2 cellular contexts compared by ENCODE assay signal in the genomic region with DNA sequence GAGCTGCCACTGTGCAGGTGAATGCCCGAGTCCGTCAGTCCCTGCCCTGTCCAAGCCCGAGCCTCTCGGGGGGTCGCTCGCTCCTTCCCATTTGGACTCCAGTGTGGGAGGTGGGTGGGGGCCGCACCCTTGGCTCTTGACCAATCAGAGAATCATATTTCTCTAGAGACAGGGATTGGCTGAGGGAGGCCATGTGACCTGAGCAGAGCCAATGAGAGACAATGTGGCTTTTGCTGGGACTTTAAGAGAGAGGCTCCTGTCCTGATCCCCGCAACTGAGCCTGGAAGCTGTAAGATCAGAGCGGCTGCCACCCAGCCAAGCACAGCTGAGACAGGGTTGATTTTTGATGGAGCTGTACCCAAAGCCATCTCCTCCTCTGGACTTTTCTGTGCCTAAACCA.
TF ChIP-seq lines count a peak whose summit lies in the region.

No MANE protein-coding gene starts in this region.

TF ChIP-seq in HCT116, 20 proteins besides CTCF, POLR2A, EP300 and RAD21:
- TF ChIP-seq SP1 (IDR thresholded peaks at IDR 0.05; ENCODE audit: low read depth) (no peak), ZNF274 (IDR thresholded peaks at IDR 0.05; ENCODE audit: low read depth, low read length) (no peak), TCF7L2 (IDR thresholded peaks at IDR 0.05; ENCODE audit: borderline replicate concordance, extremely low read depth, insufficient read depth, insufficient read length) (no peak), ELF1 (IDR thresholded peaks at IDR 0.05; ENCODE audit: borderline replicate concordance, low read depth) (no peak), SRF (IDR thresholded peaks at IDR 0.05; ENCODE audit: low read depth) (no peak), CEBPB (IDR thresholded peaks at IDR 0.05; ENCODE audit: low read depth) (no peak), EZH2 (IDR thresholded peaks at IDR 0.05) (no peak), FOSL1 (IDR thresholded peaks at IDR 0.05; ENCODE audit: low read depth) (no peak), YY1 (IDR thresholded peaks at IDR 0.05; ENCODE audit: extremely low read depth, insufficient replicate concordance, low read depth, low read length) (no peak)
- TF ChIP-seq, protein P1, sequence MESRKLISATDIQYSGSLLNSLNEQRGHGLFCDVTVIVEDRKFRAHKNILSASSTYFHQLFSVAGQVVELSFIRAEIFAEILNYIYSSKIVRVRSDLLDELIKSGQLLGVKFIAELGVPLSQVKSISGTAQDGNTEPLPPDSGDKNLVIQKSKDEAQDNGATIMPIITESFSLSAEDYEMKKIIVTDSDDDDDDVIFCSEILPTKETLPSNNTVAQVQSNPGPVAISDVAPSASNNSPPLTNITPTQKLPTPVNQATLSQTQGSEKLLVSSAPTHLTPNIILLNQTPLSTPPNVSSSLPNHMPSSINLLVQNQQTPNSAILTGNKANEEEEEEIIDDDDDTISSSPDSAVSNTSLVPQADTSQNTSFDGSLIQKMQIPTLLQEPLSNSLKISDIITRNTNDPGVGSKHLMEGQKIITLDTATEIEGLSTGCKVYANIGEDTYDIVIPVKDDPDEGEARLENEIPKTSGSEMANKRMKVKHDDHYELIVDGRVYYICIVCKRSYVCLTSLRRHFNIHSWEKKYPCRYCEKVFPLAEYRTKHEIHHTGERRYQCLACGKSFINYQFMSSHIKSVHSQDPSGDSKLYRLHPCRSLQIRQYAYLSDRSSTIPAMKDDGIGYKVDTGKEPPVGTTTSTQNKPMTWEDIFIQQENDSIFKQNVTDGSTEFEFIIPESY (IDR thresholded peaks at IDR 0.05; ENCODE audit: extremely low read depth, insufficient replicate concordance, low read length), result no peak
TF ChIP-seq in HCT116: peak in this region for 0.

TF ChIP-seq in SK-N-SH, 30 proteins besides CTCF, POLR2A, EP300 and RAD21:
- TF ChIP-seq NFIC (IDR thresholded peaks at IDR 0.05; ENCODE audit: borderline replicate concordance) (no peak), TCF12 (IDR thresholded peaks at IDR 0.05) (no peak), YY1 (IDR thresholded peaks at IDR 0.05; ENCODE audit: low read depth) (no peak)
- TF ChIP-seq, protein P2, sequence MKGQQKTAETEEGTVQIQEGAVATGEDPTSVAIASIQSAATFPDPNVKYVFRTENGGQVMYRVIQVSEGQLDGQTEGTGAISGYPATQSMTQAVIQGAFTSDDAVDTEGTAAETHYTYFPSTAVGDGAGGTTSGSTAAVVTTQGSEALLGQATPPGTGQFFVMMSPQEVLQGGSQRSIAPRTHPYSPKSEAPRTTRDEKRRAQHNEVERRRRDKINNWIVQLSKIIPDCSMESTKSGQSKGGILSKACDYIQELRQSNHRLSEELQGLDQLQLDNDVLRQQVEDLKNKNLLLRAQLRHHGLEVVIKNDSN (IDR thresholded peaks at IDR 0.05; ENCODE audit: borderline replicate concordance, low read depth), result peak; percentile 74; the same call in 1 of the 2 replicates
